ENCODE assay signal across 8 cellular contexts in genomic region chr22:42863349-42863911, GRCh38. TPM values are rescaled to one million over a fixed set of nuclear protein-coding genes. Genes with fewer than 3 reads are reported as not detected.
DNase-seq lines count a peak whose midpoint lies in the region; ATAC-seq and TF ChIP-seq lines count a peak whose summit lies in the region.

No MANE protein-coding gene starts in this region.

- H3K27me3 Mint-ChIP-seq in activated CD4-positive, alpha-beta T cell treated with anti-CD3 and anti-CD28 coated beads, Interleukin-2, amount 10 ng/mL, durations not matched to agents 24 days and 14 days, result peaks cover 5% of the 10 kb centered on the region

- no peaks in the 10 kb centered on the region for H3K27me3 ChIP-seq in A673 (replicated peaks; ENCODE audit: insufficient read depth, low read depth, low read length, poor library complexity)

- no peak for TF ChIP-seq CTCF in A673 (conservative IDR thresholded peaks at IDR 0.05; ENCODE audit: low read depth, low read length)
- TF ChIP-seq CTCF in HEK293 (tag by site-specific recombination; IDR thresholded peaks at IDR 0.05), result no peak

- peaks cover 9% of the 10 kb centered on the region for H3K36me3 Mint-ChIP-seq in activated CD4-positive, alpha-beta T cell treated with anti-CD3 and anti-CD28 coated beads, Interleukin-2, amount 10 ng/mL, durations not matched to agents 24 days and 14 days (ENCODE audit: low read depth)

- peaks cover 10% of the 10 kb centered on the region for H3K9me3 Mint-ChIP-seq in activated CD4-positive, alpha-beta T cell treated with anti-CD3 and anti-CD28 coated beads, Interleukin-2, amount 10 ng/mL, durations not matched to agents 24 days and 14 days

- no peak overlapping the region for H3K4me3 ChIP-seq in A673 (ENCODE audit: low read depth, low read length, poor library complexity, severe bottlenecking)
- no peak overlapping the region for H3K4me3 ChIP-seq in HEK293 (ENCODE audit: low read depth, low read length)

- POLR2A ChIA-PET in A673 (lab: Charles Lee; ENCODE audit: low non-redundant PET) (no interaction called here), HEK293 (lab: Yijun Ruan, JAX) (interaction anchor here (0.7 kb wide), 1 partner anchor 55 kb away, joined by 5 read pairs; no protein-coding TSS in a partner anchor)

- CTCF ChIA-PET in A673 (lab: Charles Lee), result no interaction called here
- CTCF ChIA-PET in HEK293 (lab: Yijun Ruan, JAX), result interaction anchor here (0.6 to 1.5 kb wide), 2 partner anchors 12 kb away, joined by 3 to 4 read pairs; no protein-coding TSS in a partner anchor

- peak overlapping the region; percentile 13 for H3K4me3 Mint-ChIP-seq in activated CD4-positive, alpha-beta T cell treated with anti-CD3 and anti-CD28 coated beads, Interleukin-2, amount 10 ng/mL, durations not matched to agents 24 days and 14 days

- H3K4me1 ChIP-seq in A673 (ENCODE audit: insufficient read depth, low read length, poor library complexity, severe bottlenecking) (peaks cover 15% of the 10 kb centered on the region), HEK293 (ENCODE audit: control insufficient read depth, insufficient read depth, low read length) (no peaks in the 10 kb centered on the region)

- no TSS peak for BruUV-seq in A673 (replicated peaks; lab: Mats Ljungman, UMichigan)

- peaks cover 12% of the 10 kb centered on the region for H3K4me1 Mint-ChIP-seq in activated CD4-positive, alpha-beta T cell treated with anti-CD3 and anti-CD28 coated beads, Interleukin-2, amount 10 ng/mL, durations not matched to agents 24 days and 14 days

- H3K27ac ChIP-seq in A673 (ENCODE audit: low read depth, low read length, poor library complexity, severe bottlenecking) (no peak overlapping the region), HEK293 (ENCODE audit: extremely low read depth, low read depth, low read length) (no peak overlapping the region)

- ATAC-seq in HG02973 (IDR thresholded peaks at IDR 0.05; ENCODE audit: unreplicated experiment), result no peak

- H3K36me3 ChIP-seq in A673 (ENCODE audit: insufficient read depth, low read length, poor library complexity, severe bottlenecking) (no peaks in the 10 kb centered on the region), HEK293 (ENCODE audit: control insufficient read depth in 2 of 2, insufficient read depth in 1 of 2, low read length in 2 of 2) (no peaks in the 10 kb centered on the region)

- DNase-seq in A673 (ENCODE audit: low spot score), result peak; percentile 87
- DNase-seq in activated CD4-positive, alpha-beta T cell treated with anti-CD3 and anti-CD28 coated beads, Interleukin-2, amount 10 ng/mL, durations not matched to agents 24 days and 14 days, result peak; percentile 62
- peak; percentile 53 for DNase-seq in foreskin melanocyte
- no peak for DNase-seq in NK-92 (lab: John Stamatoyannopoulos, UW; ENCODE audit: unreplicated experiment)
- DNase-seq in NCI-H1694 (lab: John Stamatoyannopoulos, UW), result no peak
- no peak for DNase-seq in activated effector memory CD4-positive, alpha-beta T cell treated with anti-CD3 and anti-CD28 coated beads, Interleukin-2, amount 50 U/mL, for 16 hours

- intact Hi-C loops in A673 (cut with micrococcal nuclease; ENCODE audit: unreplicated experiment), result loop anchor here (5.0 to 10.0 kb wide), 2 partner anchors 156 to 171 kb away; no protein-coding TSS in a partner anchor
- intact Hi-C loops in activated CD4-positive, alpha-beta T cell treated with anti-CD3 and anti-CD28 coated beads, Interleukin-2, amount 10 ng/mL, durations not matched to agents 24 days and 14 days (cut with micrococcal nuclease), result loop anchor here (1.0 to 10.0 kb wide), 4 partner anchors 32 to 324 kb away; partner anchors contain the start of genes TTLL1 and TTLL12

- peak overlapping the region; percentile 91 for H3K27ac Mint-ChIP-seq in activated CD4-positive, alpha-beta T cell treated with anti-CD3 and anti-CD28 coated beads, Interleukin-2, amount 10 ng/mL, durations not matched to agents 24 days and 14 days

- H3K9me3 ChIP-seq in A673 (ENCODE audit: low read depth, low read length, poor library complexity, severe bottlenecking) (no peaks in the 10 kb centered on the region), HEK293 (ENCODE audit: control insufficient read depth, insufficient read depth, low read depth, low read length) (no peaks in the 10 kb centered on the region)

TF ChIP-seq in HEK293, 187 proteins besides CTCF, POLR2A, EP300 and RAD21:
- peak; percentile 73 for TF ChIP-seq ZIC2 (tag by site-specific recombination; IDR thresholded peaks at IDR 0.05)
- peak; percentile 71; the same call in 1 of the 2 replicates for TF ChIP-seq ZNF362 (tag by site-specific recombination; IDR thresholded peaks at IDR 0.05)
- 0 out of 2 replicates have a peak, but pooled peaks have one; percentile 23 for TF ChIP-seq PRDM1 (tag by site-specific recombination; IDR thresholded peaks at IDR 0.05)
- TF ChIP-seq ZFHX2 (tag by site-specific recombination; conservative IDR thresholded peaks at IDR 0.05), result 0 out of 2 replicates have a peak, but pooled peaks have one; percentile 4
- TF ChIP-seq ZNF366 (tag by site-specific recombination; conservative IDR thresholded peaks at IDR 0.05), result 0 out of 2 replicates have a peak, but pooled peaks have one; percentile 20
- no peak for TF ChIP-seq YY1 (tag by site-specific recombination; IDR thresholded peaks at IDR 0.05)

RNA-seq across cellular contexts. Expression of gene ARFGAP3, which starts 6.4 kb away (rescaled TPM):
- 30.0 and 34.3 TPM in 2 replicates for total RNA-seq in A673 (2021)
- total RNA-seq in activated CD4-positive, alpha-beta T cell treated with anti-CD3 and anti-CD28 coated beads, Interleukin-2, amount 10 ng/mL, durations not matched to agents 24 days and 14 days, result 33.2 and 34.8 TPM in 2 replicates

Comparison
In these comparisons a context has a peak if more than half of its experiments do, and no peak if none do; other contexts are left out.
1. DNase-seq: peak in A673 (single experiment), activated CD4-positive, alpha-beta T cell treated with anti-CD3 and anti-CD28 coated beads, Interleukin-2, amount 10 ng/mL, durations not matched to agents 24 days and 14 days (single experiment) and foreskin melanocyte (single experiment); none in NK-92 (single experiment), NCI-H1694 (single experiment) and activated effector memory CD4-positive, alpha-beta T cell treated with anti-CD3 and anti-CD28 coated beads, Interleukin-2, amount 50 U/mL, for 16 hours (single experiment).